26 cellular contexts compared by ENCODE assay signal in genomic region chr9:82154573-82154972, GRCh38.
"Had no signal": no experiment of that assay in that cellular context is flagged by ENCODE, and none has a peak within 500 bp of the region (broad histone marks: within the 10 kb centered on the region; RNA-seq: fewer than 3 reads in every experiment).

No MANE protein-coding gene starts in this region.

- ATAC-seq: foreskin keratinocyte; gastroesophageal sphincter; heart left ventricle; left lobe of liver; natural killer cell; psoas muscle; right cardiac atrium; stimulated activated naive CD8-positive, alpha-beta T cell treated with anti-CD3 and anti-CD28 coated beads, Interleukin-15, amount 100 ng/mL, for 72 hours; upper lobe of right lung had no signal

- H3K9me3 Mint-ChIP-seq: memory B cell had no signal

- H3K9me3 ChIP-seq: esophagus muscularis mucosa, gastroesophageal sphincter, heart left ventricle, ovary, psoas muscle, sigmoid colon, suprapubic skin, transverse colon, upper lobe of right lung, uterus had no signal

- H3K27me3 Mint-ChIP-seq: memory B cell; stimulated activated naive CD8-positive, alpha-beta T cell treated with anti-CD3 and anti-CD28 coated beads, Interleukin-15, amount 100 ng/mL, for 72 hours had no signal

- H3K4me3 ChIP-seq: esophagus muscularis mucosa, gastroesophageal sphincter, heart left ventricle, hepatocyte, lung, ovary, psoas muscle, sigmoid colon, suprapubic skin, transverse colon, upper lobe of right lung, uterus had no signal

- H3K36me3 ChIP-seq: esophagus muscularis mucosa, gastroesophageal sphincter, heart left ventricle, ovary, sigmoid colon, suprapubic skin, transverse colon, upper lobe of right lung, uterus had no signal

- H3K27ac ChIP-seq: esophagus muscularis mucosa, foreskin keratinocyte, gastroesophageal sphincter, heart left ventricle, hepatocyte, ovary, psoas muscle, sigmoid colon, suprapubic skin, transverse colon, upper lobe of right lung, uterus had no signal

- H3K4me2 ChIP-seq: hepatocyte had no signal

- H3K79me2 ChIP-seq: hepatocyte had no signal

- H3K4me3 Mint-ChIP-seq: memory B cell; natural killer cell; stimulated activated naive CD8-positive, alpha-beta T cell treated with anti-CD3 and anti-CD28 coated beads, Interleukin-15, amount 100 ng/mL, for 72 hours had no signal

- H3K4me1 ChIP-seq: esophagus muscularis mucosa, foreskin keratinocyte, gastroesophageal sphincter, heart left ventricle, psoas muscle, sigmoid colon, suprapubic skin, transverse colon, upper lobe of right lung, uterus had no signal

- H3K36me3 Mint-ChIP-seq: natural killer cell had no signal

- H2AFZ ChIP-seq: hepatocyte had no signal

- H3K4me1 Mint-ChIP-seq: natural killer cell; stimulated activated naive CD8-positive, alpha-beta T cell treated with anti-CD3 and anti-CD28 coated beads, Interleukin-15, amount 100 ng/mL, for 72 hours had no signal

- H3K27me3 ChIP-seq: esophagus muscularis mucosa, foreskin keratinocyte, gastroesophageal sphincter, heart left ventricle, hepatocyte, ovary, sigmoid colon, suprapubic skin, transverse colon, upper lobe of right lung, uterus had no signal

- H3K27ac Mint-ChIP-seq: memory B cell; natural killer cell; stimulated activated naive CD8-positive, alpha-beta T cell treated with anti-CD3 and anti-CD28 coated beads, Interleukin-15, amount 100 ng/mL, for 72 hours had no signal

- DNase-seq: dermis blood vessel endothelial cell; effector memory CD4-positive, alpha-beta T cell; foreskin keratinocyte; heart left ventricle; kidney; natural killer cell; occipital lobe; ovary; posterior cingulate gyrus; psoas muscle; right cardiac atrium; sigmoid colon; stimulated activated CD4-positive, alpha-beta T cell treated with anti-CD3 and anti-CD28 coated beads, Interleukin-2, amount 100 ng/mL, for 24 hours; stimulated activated CD4-positive, alpha-beta T cell treated with anti-CD3 and anti-CD28 coated beads, Interleukin-4, amount 100 ng/mL, for 24 hours; stimulated activated naive CD4-positive, alpha-beta T cell; stimulated activated naive CD8-positive, alpha-beta T cell treated with anti-CD3 and anti-CD28 coated beads, Interleukin-15, amount 100 ng/mL, for 72 hours; transverse colon; upper lobe of right lung; uterus had no signal
